ENCODE assay signal across 2 cellular contexts in the genomic region with DNA sequence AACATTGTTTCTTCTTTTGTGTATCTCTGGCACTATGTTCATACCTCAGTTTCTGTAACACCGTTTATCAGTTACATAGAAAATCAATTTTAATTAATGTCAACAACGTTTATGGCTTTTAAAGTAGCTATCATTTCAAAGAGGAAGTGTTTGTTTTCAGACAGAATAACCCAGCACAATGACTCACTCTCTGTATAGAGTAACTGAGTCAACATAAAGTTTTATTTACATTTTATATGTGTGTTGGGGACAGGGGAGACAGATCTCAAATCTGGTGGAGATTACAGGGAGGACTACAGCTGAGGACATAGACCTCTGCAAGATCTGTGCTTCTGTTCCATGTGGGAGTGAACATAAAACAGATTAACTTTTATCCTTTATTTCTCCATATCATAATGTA.
TF ChIP-seq lines count a peak whose summit lies in the region.

No MANE protein-coding gene starts in this region.

TF ChIP-seq in SK-N-SH, 30 proteins besides CTCF, POLR2A, EP300 and RAD21 (continued from another document):
- TF ChIP-seq, protein P1, sequence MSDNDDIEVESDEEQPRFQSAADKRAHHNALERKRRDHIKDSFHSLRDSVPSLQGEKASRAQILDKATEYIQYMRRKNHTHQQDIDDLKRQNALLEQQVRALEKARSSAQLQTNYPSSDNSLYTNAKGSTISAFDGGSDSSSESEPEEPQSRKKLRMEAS (IDR thresholded peaks at IDR 0.05; ENCODE audit: low read depth) = no peak
- TF ChIP-seq FOXJ3 (CRISPR knock-in tag; IDR thresholded peaks at IDR 0.05) = no peak
- TF ChIP-seq, protein P2, sequence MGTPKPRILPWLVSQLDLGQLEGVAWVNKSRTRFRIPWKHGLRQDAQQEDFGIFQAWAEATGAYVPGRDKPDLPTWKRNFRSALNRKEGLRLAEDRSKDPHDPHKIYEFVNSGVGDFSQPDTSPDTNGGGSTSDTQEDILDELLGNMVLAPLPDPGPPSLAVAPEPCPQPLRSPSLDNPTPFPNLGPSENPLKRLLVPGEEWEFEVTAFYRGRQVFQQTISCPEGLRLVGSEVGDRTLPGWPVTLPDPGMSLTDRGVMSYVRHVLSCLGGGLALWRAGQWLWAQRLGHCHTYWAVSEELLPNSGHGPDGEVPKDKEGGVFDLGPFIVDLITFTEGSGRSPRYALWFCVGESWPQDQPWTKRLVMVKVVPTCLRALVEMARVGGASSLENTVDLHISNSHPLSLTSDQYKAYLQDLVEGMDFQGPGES (IDR thresholded peaks at IDR 0.05; ENCODE audit: low read depth, low read length) = no peak
- no peak for TF ChIP-seq TAF1 (IDR thresholded peaks at IDR 0.05; ENCODE audit: borderline replicate concordance, low read depth, low read length)

TF ChIP-seq in SK-N-SH treated with all-trans-retinoic acid at 6 μM for 48 hours, 23 proteins besides CTCF, POLR2A, EP300 and RAD21 (continued from another document):
- TF ChIP-seq, protein P3, sequence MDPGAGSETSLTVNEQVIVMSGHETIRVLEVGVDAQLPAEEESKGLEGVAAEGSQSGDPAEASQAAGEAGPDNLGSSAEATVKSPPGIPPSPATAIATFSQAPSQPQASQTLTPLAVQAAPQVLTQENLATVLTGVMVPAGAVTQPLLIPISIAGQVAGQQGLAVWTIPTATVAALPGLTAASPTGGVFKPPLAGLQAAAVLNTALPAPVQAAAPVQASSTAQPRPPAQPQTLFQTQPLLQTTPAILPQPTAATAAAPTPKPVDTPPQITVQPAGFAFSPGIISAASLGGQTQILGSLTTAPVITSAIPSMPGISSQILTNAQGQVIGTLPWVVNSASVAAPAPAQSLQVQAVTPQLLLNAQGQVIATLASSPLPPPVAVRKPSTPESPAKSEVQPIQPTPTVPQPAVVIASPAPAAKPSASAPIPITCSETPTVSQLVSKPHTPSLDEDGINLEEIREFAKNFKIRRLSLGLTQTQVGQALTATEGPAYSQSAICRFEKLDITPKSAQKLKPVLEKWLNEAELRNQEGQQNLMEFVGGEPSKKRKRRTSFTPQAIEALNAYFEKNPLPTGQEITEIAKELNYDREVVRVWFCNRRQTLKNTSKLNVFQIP (CRISPR knock-in tag; IDR thresholded peaks at IDR 0.05; ENCODE audit: borderline replicate concordance, low read depth) = no peak
TF ChIP-seq in SK-N-SH treated with all-trans-retinoic acid at 6 μM for 48 hours: peak in this region for 0.
